Comparison of ENCODE assay signal across 28 cellular contexts in the genomic region with DNA sequence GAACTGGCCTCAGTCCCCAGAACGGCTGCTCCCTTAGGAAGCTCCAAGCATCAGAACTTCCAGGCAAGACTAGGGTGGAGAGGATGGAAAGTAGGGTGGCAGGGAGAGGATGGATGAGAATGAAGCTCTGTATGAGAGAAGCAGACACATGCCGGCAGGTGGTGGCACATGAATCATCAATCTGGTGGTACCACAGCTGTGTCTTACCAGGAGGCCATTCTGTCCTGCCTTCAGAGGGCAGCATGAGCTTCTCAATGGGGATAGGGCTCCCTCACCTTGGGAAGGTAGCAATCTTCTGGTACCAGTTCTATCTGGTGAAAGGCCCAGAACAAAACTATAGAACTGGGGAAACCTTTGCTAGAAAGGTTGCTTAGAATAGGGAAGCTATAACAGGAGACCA. TPM values are rescaled to one million over a fixed set of nuclear protein-coding genes. Genes with fewer than 3 reads are reported as not detected.
DNase-seq lines count a peak whose midpoint lies in the region; ATAC-seq, FAIRE-seq and TF ChIP-seq lines count a peak whose summit lies in the region.
"Had no signal": no experiment of that assay in that cellular context is flagged by ENCODE, and none has a peak within 500 bp of the region (broad histone marks: within the 10 kb centered on the region; RNA-seq: fewer than 3 reads in every experiment).

No MANE protein-coding gene starts in this region.

- TF ChIP-seq CTCF in kidney (IDR thresholded peaks at IDR 0.05; ENCODE audit: borderline replicate concordance, extremely low read depth, insufficient read depth): no peak

- intact Hi-C loops in kidney (cut with DNase I): no loop called here

- H3K4me1 ChIP-seq in SJCRH30: no peaks in the 10 kb centered on the region
- H3K4me1 ChIP-seq in skeletal muscle tissue (ENCODE audit: control insufficient read depth in 3 of 3, insufficient read depth in 3 of 3, low read length in 3 of 3): peaks cover 3 to 15% (median 7%) of the 10 kb centered on the region in 3 donors
- no peaks in the 10 kb centered on the region for H3K4me1 ChIP-seq in kidney (ENCODE audit: control insufficient read depth in 1 of 2, insufficient read depth in 1 of 2, low read depth in 1 of 2, low read length in 2 of 2)
- H3K4me1 ChIP-seq: Peyer's patch had no signal

- no peak for ATAC-seq in HG03460 (IDR thresholded peaks at IDR 0.05; ENCODE audit: unreplicated experiment)
- ATAC-seq: activated T-cell treated with anti-CD3 and anti-CD28 coated beads, Interleukin-2, amount 50 U/mL, for 4 hours; CD8-positive, alpha-beta T cell; mucosa of descending colon had no signal

- H3K27ac ChIP-seq in SJCRH30: no peak overlapping the region
- peak overlapping the region; percentile 5 for H3K27ac ChIP-seq in skeletal muscle tissue (ENCODE audit: low read depth, low read length)
- H3K27ac ChIP-seq in kidney (ENCODE audit: low read depth in 2 of 2, low read length in 2 of 2): no peak overlapping the region
- H3K27ac ChIP-seq: cardiac muscle cell, epithelial cell of prostate, left ventricle myocardium inferior, Peyer's patch had no signal

- H3K4me3 ChIP-seq in SJCRH30 (no peak overlapping the region), skeletal muscle tissue (ENCODE audit: low read length in 3 of 3) (no peak overlapping the region), kidney (ENCODE audit: low read length in 2 of 2) (no peak overlapping the region)
- H3K4me3 ChIP-seq: cardiac muscle cell, left ventricle myocardium inferior, mucosa of descending colon, Peyer's patch, smooth muscle cell had no signal

- H3K36me3 ChIP-seq in SJCRH30 (no peaks in the 10 kb centered on the region), skeletal muscle tissue (ENCODE audit: control insufficient read depth in 3 of 3, insufficient read depth in 3 of 3, low read length in 3 of 3) (no peaks in the 10 kb centered on the region), kidney (ENCODE audit: control insufficient read depth in 1 of 2, insufficient read depth in 2 of 2, low read length in 2 of 2) (no peaks in the 10 kb centered on the region)
- H3K36me3 ChIP-seq: cardiac muscle cell, left ventricle myocardium inferior, Peyer's patch had no signal

- no peak for FAIRE-seq in kidney (lab: Jason Lieb, UNC)
- FAIRE-seq: GM19239 had no signal

- DNase-seq in HT1080 (ENCODE audit: low read depth) (peak; percentile 41), SJCRH30 (peak; percentile 19 to 31), hippocampal formation (lab: John Stamatoyannopoulos, UW) (peak; percentile 13 to 32), SIG-M5 treated with dmso at 0.1 percent for 504 hours (lab: John Stamatoyannopoulos, UW; ENCODE audit: unreplicated experiment) (no peak), kidney (no peak)
- DNase-seq: activated CD4-positive, CD25-positive, alpha-beta regulatory T cell; activated naive CD4-positive, alpha-beta T cell; activated T-cell treated with anti-CD3 and anti-CD28 coated beads, Interleukin-2, amount 50 U/mL, for 4 hours; amniotic stem cell; CD8-positive, alpha-beta T cell; dermis blood vessel endothelial cell; DMS79 treated with DMSO at 0.1 percent for 48 hours; immature natural killer cell; left ventricle myocardium inferior; mucosa of descending colon; NCI-H1105 treated with DMSO at 0.1 percent for 48 hours; NCI-H2081 treated with DMSO at 0.1 percent for 48 hours; NCI-H510A; NK-92 treated with Interleukin-12 subunit alpha and Interleukin-12 subunit beta, amount 100 ng/mL, for 24 hours; Peyer's patch; stimulated activated CD4-positive, alpha-beta T cell treated with anti-CD3 and anti-CD28 coated beads, Interleukin-2, amount 100 ng/mL, for 48 hours; stimulated activated naive CD4-positive, alpha-beta T cell treated with Interleukin-2 at 50 U/mL for 16 hours had no signal

- H3K9ac ChIP-seq in skeletal muscle tissue (ENCODE audit: low read depth in 1 of 3, low read length in 3 of 3) (no peak overlapping the region), kidney (ENCODE audit: low read length in 2 of 2) (no peak overlapping the region)

- H3K9me3 ChIP-seq in SJCRH30 (replicated peaks) (no peaks in the 10 kb centered on the region), skeletal muscle tissue (ENCODE audit: control insufficient read depth in 3 of 3, low read length in 3 of 3) (no peaks in the 10 kb centered on the region), kidney (ENCODE audit: control insufficient read depth in 1 of 2, low read length in 2 of 2) (no peaks in the 10 kb centered on the region)
- H3K9me3 ChIP-seq: left ventricle myocardium inferior, mucosa of descending colon, Peyer's patch had no signal

- no peaks in the 10 kb centered on the region for H3K27me3 ChIP-seq in SJCRH30
- no peaks in the 10 kb centered on the region for H3K27me3 ChIP-seq in skeletal muscle tissue (ENCODE audit: control insufficient read depth in 3 of 3, insufficient read depth in 3 of 3, low read length in 3 of 3)
- H3K27me3 ChIP-seq: cardiac muscle cell, Peyer's patch had no signal

RNA-seq across cellular contexts. Expression of a gene that starts 55.4 kb away (rescaled TPM):
- total RNA-seq in HT1080 (2014; rRNA removed; shearing (Covaris generic)): 105 and 106 TPM in 2 replicates
- 135 and 144 TPM in 2 replicates for polyA plus RNA-seq in HT1080 (2015; cell fraction: cytosol; rRNA removed)
- 204 and 220 TPM in 2 replicates for polyA plus RNA-seq in HT1080 (2015; cell fraction: nucleus; rRNA removed)
- total RNA-seq in SJCRH30 (2014; rRNA removed; shearing (Covaris generic)): 5.0 and 5.2 TPM in 2 replicates
- total RNA-seq in skeletal muscle tissue (32.9 TPM), kidney (40.3 TPM)
- polyA plus RNA-seq in kidney (ENCODE audit: insufficient read depth, low read depth, low replicate concordance): 12.3 TPM

Comparison
In these comparisons a context has a peak if more than half of its experiments do, and no peak if none do; other contexts are left out.
1. DNase-seq: peak in HT1080 (single experiment), SJCRH30 (2 of 2) and hippocampal formation (2 of 2); none in SIG-M5 treated with dmso at 0.1 percent for 504 hours (single experiment) and kidney (single experiment).